11 cellular contexts compared by ENCODE assay signal in genomic region chr7:1811850-1812692, GRCh38.
DNase-seq lines count a peak whose midpoint lies in the region; ATAC-seq, FAIRE-seq and TF ChIP-seq lines count a peak whose summit lies in the region.
"Had no signal": no experiment of that assay in that cellular context is flagged by ENCODE, and none has a peak within 500 bp of the region (broad histone marks: within the 10 kb centered on the region; RNA-seq: fewer than 3 reads in every experiment).

No MANE protein-coding gene starts in this region.

- H3K79me2 ChIP-seq in neural progenitor cell (ENCODE audit: low read depth) = no peaks in the 10 kb centered on the region

- H3K27me3 ChIP-seq in MG63 (no peaks in the 10 kb centered on the region), bronchial epithelial cell (ENCODE audit: control insufficient read depth, insufficient read depth, low read length) (no peaks in the 10 kb centered on the region), neural progenitor cell (no peaks in the 10 kb centered on the region)

- peaks cover 13% of the 10 kb centered on the region for H3K4me1 ChIP-seq in neural progenitor cell

- no peak overlapping the region for H3K27ac ChIP-seq in neural progenitor cell

- DNase-seq in G401 (ENCODE audit: low spot score) (peak; percentile 71), MG63 (peak; percentile 20), bronchial epithelial cell (ENCODE audit: low read depth) (peak; percentile 36), neural progenitor cell (ENCODE audit: low spot score) (peak; percentile 83)
- no peak for DNase-seq in stimulated activated CD4-positive, alpha-beta T cell treated with anti-CD3 and anti-CD28 coated beads, Interleukin-15, amount 100 ng/mL, for 24 hours
- no peak for DNase-seq in activated T-cell treated with anti-CD3 and anti-CD28 coated beads, Interleukin-2, amount 50 U/mL, for 4 hours
- DNase-seq: activated naive CD8-positive, alpha-beta T cell treated with anti-CD3 and anti-CD28 coated beads, Interleukin-2, amount 10 ng/mL, durations not matched to agents 7 days and 5 days; NCI-H2029 treated with DMSO at 0.1 percent for 48 hours had no signal

- H3K27me3 Mint-ChIP-seq in neural progenitor cell (ENCODE audit: insufficient read depth, low read depth) = peaks cover 3% of the 10 kb centered on the region
- H3K27me3 Mint-ChIP-seq in activated T-cell treated with anti-CD3 and anti-CD28 coated beads, Interleukin-2, amount 50 U/mL, for 4 hours (ENCODE audit: low read depth) = no peaks in the 10 kb centered on the region

- TF ChIP-seq CTCF in bronchial epithelial cell (IDR thresholded peaks at IDR 0.05; ENCODE audit: insufficient read depth, low read length, severe bottlenecking) (peak; percentile 62), neural progenitor cell (IDR thresholded peaks at IDR 0.05) (peak; percentile 59)

- H3K36me3 ChIP-seq in MG63 (no peaks in the 10 kb centered on the region), bronchial epithelial cell (ENCODE audit: control insufficient read depth, insufficient read depth, low read length) (no peaks in the 10 kb centered on the region), neural progenitor cell (no peaks in the 10 kb centered on the region)

- peaks cover 5% of the 10 kb centered on the region for H4K20me1 ChIP-seq in neural progenitor cell (ENCODE audit: low read depth)

- H3K9me3 ChIP-seq in MG63 (no peaks in the 10 kb centered on the region), neural progenitor cell (ENCODE audit: low read depth) (no peaks in the 10 kb centered on the region)

- H3K4me3 Mint-ChIP-seq in neural progenitor cell = no peak overlapping the region
- H3K4me3 Mint-ChIP-seq in activated T-cell treated with anti-CD3 and anti-CD28 coated beads, Interleukin-2, amount 50 U/mL, for 4 hours = no peak overlapping the region
- H3K4me3 Mint-ChIP-seq: activated naive CD8-positive, alpha-beta T cell treated with anti-CD3 and anti-CD28 coated beads, Interleukin-2, amount 10 ng/mL, durations not matched to agents 7 days and 5 days had no signal

- in situ Hi-C loops in G401 (cut with HindIII; ENCODE audit: low sequenced_read_pairs) = no loop called here

- FAIRE-seq in bronchial epithelial cell (lab: Jason Lieb, UNC) = no peak
- FAIRE-seq: islet of Langerhans had no signal

- H3F3A ChIP-seq in neural progenitor cell (ENCODE audit: low read depth) = peaks cover 12% of the 10 kb centered on the region

- no peaks in the 10 kb centered on the region for H3K36me3 Mint-ChIP-seq in neural progenitor cell
- no peaks in the 10 kb centered on the region for H3K36me3 Mint-ChIP-seq in activated T-cell treated with anti-CD3 and anti-CD28 coated beads, Interleukin-2, amount 50 U/mL, for 4 hours (ENCODE audit: insufficient read depth)
- H3K36me3 Mint-ChIP-seq: activated naive CD8-positive, alpha-beta T cell treated with anti-CD3 and anti-CD28 coated beads, Interleukin-2, amount 10 ng/mL, durations not matched to agents 7 days and 5 days had no signal

- peak overlapping the region; percentile 37 for H3K27ac Mint-ChIP-seq in neural progenitor cell
- H3K27ac Mint-ChIP-seq: activated naive CD8-positive, alpha-beta T cell treated with anti-CD3 and anti-CD28 coated beads, Interleukin-2, amount 10 ng/mL, durations not matched to agents 7 days and 5 days had no signal

- peak overlapping the region; percentile 58 for H3K4me2 ChIP-seq in neural progenitor cell

- H3K4me1 Mint-ChIP-seq in neural progenitor cell = peaks cover 7% of the 10 kb centered on the region
- no peaks in the 10 kb centered on the region for H3K4me1 Mint-ChIP-seq in activated T-cell treated with anti-CD3 and anti-CD28 coated beads, Interleukin-2, amount 50 U/mL, for 4 hours (ENCODE audit: low read depth)
- H3K4me1 Mint-ChIP-seq: activated naive CD8-positive, alpha-beta T cell treated with anti-CD3 and anti-CD28 coated beads, Interleukin-2, amount 10 ng/mL, durations not matched to agents 7 days and 5 days had no signal

- H3K4me3 ChIP-seq in MG63 (no peak overlapping the region), bronchial epithelial cell (ENCODE audit: low read depth, low read length) (no peak overlapping the region), neural progenitor cell (no peak overlapping the region)

- no peak overlapping the region for H2AFZ ChIP-seq in neural progenitor cell (replicated peaks)

- H3K9me3 Mint-ChIP-seq in neural progenitor cell = no peaks in the 10 kb centered on the region
- H3K9me3 Mint-ChIP-seq in activated T-cell treated with anti-CD3 and anti-CD28 coated beads, Interleukin-2, amount 50 U/mL, for 4 hours = no peaks in the 10 kb centered on the region
- H3K9me3 Mint-ChIP-seq: activated naive CD8-positive, alpha-beta T cell treated with anti-CD3 and anti-CD28 coated beads, Interleukin-2, amount 10 ng/mL, durations not matched to agents 7 days and 5 days had no signal

- ATAC-seq in HG03457 (IDR thresholded peaks at IDR 0.05; ENCODE audit: unreplicated experiment) (no peak), GM19328 (IDR thresholded peaks at IDR 0.05; ENCODE audit: unreplicated experiment) (no peak)
- no peak for ATAC-seq in activated T-cell treated with anti-CD3 and anti-CD28 coated beads, Interleukin-2, amount 50 U/mL, for 4 hours

- H3K9ac ChIP-seq in neural progenitor cell = no peak overlapping the region

Comparison
In these comparisons a context has a peak if more than half of its experiments do, and no peak if none do; other contexts are left out.
1. DNase-seq: peak in G401 (single experiment), MG63 (single experiment), bronchial epithelial cell (single experiment) and neural progenitor cell (single experiment); none in stimulated activated CD4-positive, alpha-beta T cell treated with anti-CD3 and anti-CD28 coated beads, Interleukin-15, amount 100 ng/mL, for 24 hours (single experiment) and activated T-cell treated with anti-CD3 and anti-CD28 coated beads, Interleukin-2, amount 50 U/mL, for 4 hours (single experiment).